9 cellular contexts compared by ENCODE assay signal in genomic region chr16:75471723-75472634, GRCh38. TPM values are rescaled to one million over a fixed set of nuclear protein-coding genes. Genes with fewer than 3 reads are reported as not detected.
A peak's percentile ranks its signal among the peaks of the same experiment; 100 is the strongest.
DNase-seq lines count a peak whose midpoint lies in the region; ATAC-seq and TF ChIP-seq lines count a peak whose summit lies in the region.
"Had no signal": no experiment of that assay in that cellular context is flagged by ENCODE, and none has a peak within 500 bp of the region (broad histone marks: within the 10 kb centered on the region; RNA-seq: fewer than 3 reads in every experiment).

No MANE protein-coding gene starts in this region.

- H3K56ac ChIP-seq in IMR-90 (ENCODE audit: extremely low read depth, insufficient read depth, low read length) = no peak overlapping the region

- H3K27me3 ChIP-seq in IMR-90 (ENCODE audit: control insufficient read depth, insufficient read depth, low read length) (peaks cover 7% of the 10 kb centered on the region; the same call in 1 of the 2 replicates), breast epithelium (no peaks in the 10 kb centered on the region)
- H3K27me3 ChIP-seq: BLaER1 had no signal

- no peak overlapping the region for H2AFZ ChIP-seq in IMR-90 (replicated peaks; ENCODE audit: low read length, poor library complexity)

- no peak overlapping the region for H2AK5ac ChIP-seq in IMR-90 (ENCODE audit: low read depth, low read length)

- CTCF ChIA-PET in IMR-90 (lab: Yijun Ruan, JAX) = interaction anchor here (0.6 to 1.3 kb wide), 11 partner anchors 15 to 292 kb away, joined by 3 to 5 read pairs (median 3); no protein-coding TSS in a partner anchor

- H2BK15ac ChIP-seq in IMR-90 (ENCODE audit: low read depth, low read length) = no peak overlapping the region

- WGBS in IMR-90 (ENCODE audit: extremely low coverage in 2 of 2, insufficient read length in 1 of 2), 2 experiments = no CpG with 5 or more reads among the region's 10 CpGs

- no peak overlapping the region for H3K9ac ChIP-seq in IMR-90 (ENCODE audit: low read depth, low read length)
- H3K9ac ChIP-seq: BLaER1 had no signal

- H3K4me2 ChIP-seq in IMR-90 (ENCODE audit: low read depth, low read length) = no peak overlapping the region
- H3K4me2 ChIP-seq: BLaER1 had no signal

- no peak overlapping the region for H3K23ac ChIP-seq in IMR-90 (ENCODE audit: low read depth, low read length)

- ATAC-seq in GM21423 (IDR thresholded peaks at IDR 0.05; ENCODE audit: unreplicated experiment) = peak; percentile 90
- ATAC-seq in IMR-90 (ENCODE audit: low read depth) = peak; percentile 100

- H2BK20ac ChIP-seq in IMR-90 (ENCODE audit: low read depth, low read length) = no peak overlapping the region

- POLR2A ChIA-PET in IMR-90 (lab: Charles Lee; ENCODE audit: unreplicated experiment) = no interaction called here

- TF ChIP-seq RAD21 in IMR-90 (IDR thresholded peaks at IDR 0.05; ENCODE audit: low read length) = peak; percentile 84

- no peak overlapping the region for H4K5ac ChIP-seq in IMR-90 (ENCODE audit: low read depth, low read length)

- H3K4ac ChIP-seq in IMR-90 (ENCODE audit: low read depth, low read length) = no peak overlapping the region

- H4K8ac ChIP-seq in IMR-90 (ENCODE audit: low read depth in 2 of 2, low read length in 2 of 2) = no peak overlapping the region

- no peak overlapping the region for H2BK120ac ChIP-seq in IMR-90 (ENCODE audit: low read depth, low read length)

- TF ChIP-seq CTCF in IMR-90 (conservative IDR thresholded peaks at IDR 0.05; ENCODE audit: low read depth, low read length) (peak; percentile 82), breast epithelium (IDR thresholded peaks at IDR 0.05) (peak; percentile 52 to 82 (median 79))

- no peak for TF ChIP-seq POLR2A in IMR-90 (IDR thresholded peaks at IDR 0.05; ENCODE audit: low read depth, low read length)
- no peak for TF ChIP-seq POLR2A in breast epithelium (IDR thresholded peaks at IDR 0.05)

- dilution Hi-C loops in IMR-90 (cut with HindIII; ENCODE audit: low sequenced_read_pairs, unreplicated experiment) = no loop called here

- no peak overlapping the region for H3K18ac ChIP-seq in IMR-90 (ENCODE audit: low read depth, low read length)

- H3K36me3 ChIP-seq in IMR-90 (ENCODE audit: control insufficient read depth, insufficient read depth, low read length) (no peaks in the 10 kb centered on the region), breast epithelium (no peaks in the 10 kb centered on the region)

- no TSS peak for BruUV-seq in IMR-90 (replicated peaks; lab: Mats Ljungman, UMichigan)

- no peak overlapping the region for H4K91ac ChIP-seq in IMR-90 (ENCODE audit: insufficient read depth, low read depth, low read length)

- H3K9me3 ChIP-seq in IMR-90 (ENCODE audit: control insufficient read depth, insufficient read depth, low read length) (no peaks in the 10 kb centered on the region), breast epithelium (no peaks in the 10 kb centered on the region)
- H3K9me3 ChIP-seq: BLaER1 had no signal

- in situ Hi-C loops in IMR-90 (cut with MboI; ENCODE audit: low sequenced_read_pairs) = loop anchor here (5.0 kb wide), 1 partner anchor 290 kb away; no protein-coding TSS in a partner anchor

- H3K79me1 ChIP-seq in IMR-90 (ENCODE audit: low read depth in 1 of 2, low read length in 2 of 2) = no peaks in the 10 kb centered on the region

- H3K4me1 ChIP-seq in IMR-90 (ENCODE audit: control insufficient read depth, insufficient read depth, low read length) (no peaks in the 10 kb centered on the region), breast epithelium (no peaks in the 10 kb centered on the region)

- no peaks in the 10 kb centered on the region for H3K9me1 ChIP-seq in IMR-90 (ENCODE audit: insufficient read depth, low read length)

- H2AK9ac ChIP-seq in IMR-90 (replicated peaks; ENCODE audit: low read depth, low read length, poor library complexity) = no peak overlapping the region

- H2BK5ac ChIP-seq in IMR-90 (ENCODE audit: low read depth, low read length, poor library complexity, severe bottlenecking) = no peak overlapping the region

- H4K20me1 ChIP-seq in IMR-90 (ENCODE audit: insufficient read depth, low read length) = no peaks in the 10 kb centered on the region

- no peak overlapping the region for H3K14ac ChIP-seq in IMR-90 (replicated peaks; ENCODE audit: low read depth, low read length)

- H3K27ac ChIP-seq in IMR-90 (ENCODE audit: insufficient read depth, low read length) = no peak overlapping the region
- H3K27ac ChIP-seq in breast epithelium = no peak overlapping the region
- H3K27ac ChIP-seq: BLaER1 had no signal

- intact Hi-C loops in IMR-90 (cut with micrococcal nuclease) (loop anchor here (1.0 to 5.0 kb wide), 5 partner anchors 45 to 292 kb away; partner anchors contain the start of gene GABARAPL2), breast epithelium (cut with DNase I; ENCODE audit: low total_unique reads) (loop anchor here (2.0 kb wide), 1 partner anchor 73 kb away; no protein-coding TSS in a partner anchor)

- H3K4me3 ChIP-seq in IMR-90 (ENCODE audit: insufficient read depth, low read depth, low read length) (no peak overlapping the region), breast epithelium (no peak overlapping the region)
- H3K4me3 ChIP-seq: BLaER1 had no signal

- DNase-seq in NCI-H2081 (lab: John Stamatoyannopoulos, UW) = peak; percentile 46 to 59
- DNase-seq in NCI-H2081 treated with DMSO at 0.1 percent for 48 hours (lab: John Stamatoyannopoulos, UW) = no peak
- peak; percentile 64 for DNase-seq in IMR-90
- peak; percentile 63 for DNase-seq in RKO (ENCODE audit: low spot score)
- DNase-seq in breast epithelium (ENCODE audit: low spot score in 2 of 2) = peak in 1 of 2 donors; percentile 34
- peak; percentile 84 for DNase-seq in inferior parietal cortex (ENCODE audit: extremely low spot score)
- DNase-seq in stimulated activated CD4-positive, alpha-beta T cell treated with anti-CD3 and anti-CD28 coated beads, Interleukin-1b, Interleukin-23, amount 100 ng/mL, for 48 hours = peak; percentile 13

TF ChIP-seq in IMR-90, 13 proteins besides CTCF, POLR2A, EP300 and RAD21:
- TF ChIP-seq SMC3 (IDR thresholded peaks at IDR 0.05; ENCODE audit: low read depth, low read length) (peak; percentile 84), RCOR1 (IDR thresholded peaks at IDR 0.05; ENCODE audit: insufficient replicate concordance, low read length) (no peak)

RNA-seq across cellular contexts. Expression of gene TMEM170A, which starts 7.5 kb away (rescaled TPM):
- 10.9 and 16.7 TPM in 2 replicates for total RNA-seq in IMR-90 (2012; rRNA removed)
- polyA plus RNA-seq in IMR-90 (2012; rRNA removed) = 6.1 and 7.3 TPM in 2 replicates
- polyA plus RNA-seq in IMR-90 (2012; cell fraction: cytosol; rRNA removed) = 3.5 and 4.3 TPM in 2 replicates
- polyA plus RNA-seq in IMR-90 (2012; cell fraction: nucleus; rRNA removed; ENCODE audit: low replicate concordance) = 5.3 and 10.1 TPM in 2 replicates
- 10 to 100 TPM; 12.8 to 36.3 (median 22.0) TPM for total RNA-seq in breast epithelium

RNA-seq across cellular contexts. Expression of gene CHST6, which starts 23.3 kb away (rescaled TPM):
- total RNA-seq in IMR-90 (2012; rRNA removed) (under 0.01 TPM in 2 replicates), breast epithelium (under 1 TPM in 2 of 3 donors, not detected in 1; under 0.01 to 0.44 TPM)
- 0.12 and 0.19 TPM in 2 replicates for polyA plus RNA-seq in IMR-90 (2012; rRNA removed)
- 0.09 and 0.18 TPM in 2 replicates for polyA plus RNA-seq in IMR-90 (2012; cell fraction: cytosol; rRNA removed)
- polyA plus RNA-seq in IMR-90 (2012; cell fraction: nucleus; rRNA removed; ENCODE audit: low replicate concordance) = 0.11 and 0.34 TPM in 2 replicates

RNA-seq across cellular contexts. Expression of gene CFDP1, which starts 38.7 kb away (rescaled TPM):
- 15.6 and 32.5 TPM in 2 replicates for total RNA-seq in IMR-90 (2012; rRNA removed)
- 36.2 and 38.7 TPM in 2 replicates for polyA plus RNA-seq in IMR-90 (2012; rRNA removed)
- polyA plus RNA-seq in IMR-90 (2012; cell fraction: cytosol; rRNA removed) = 5.4 and 8.9 TPM in 2 replicates
- polyA plus RNA-seq in IMR-90 (2012; cell fraction: nucleus; rRNA removed; ENCODE audit: low replicate concordance) = 1.8 and 16.7 TPM in 2 replicates
- total RNA-seq in breast epithelium = 10 to 100 TPM; 55.5 to 81.9 (median 80.9) TPM
